1 cellular context compared by ENCODE assay signal in genomic region chr13:73336789-73337188, GRCh38.
TF ChIP-seq lines count a peak whose summit lies in the region.

No MANE protein-coding gene starts in this region.

TF ChIP-seq in GM23338, 12 proteins besides CTCF, POLR2A, EP300 and RAD21 (continued from another document):
- no peak for TF ChIP-seq REST (IDR thresholded peaks at IDR 0.05; ENCODE audit: unreplicated experiment)
